In genomic region chr17:20118280-20118679, GRCh38 we compare ENCODE assay signal across 27 cellular contexts.
"Had no signal": no experiment of that assay in that cellular context is flagged by ENCODE, and none has a peak within 500 bp of the region (broad histone marks: within the 10 kb centered on the region; RNA-seq: fewer than 3 reads in every experiment).

No MANE protein-coding gene starts in this region.

- ATAC-seq: stimulated activated effector memory CD8-positive, alpha-beta T cell treated with anti-CD3 and anti-CD28 coated beads, Interleukin-12 subunit alpha, Interleukin-12 subunit beta, amount 100 ng/mL, for 72 hours; stimulated activated memory B cell treated with anti-CD40 and anti-IgM and Interleukin-4, amounts not matched to agents 10 μg/mL and 1 μg/mL and 100 μg/mL, for 72 hours; stimulated activated naive B cell treated with anti-CD40 and anti-IgM and Interleukin-4, amounts not matched to agents 10 μg/mL and 1 μg/mL and 100 μg/mL, for 72 hours; stimulated activated naive CD8-positive, alpha-beta T cell treated with anti-CD3 and anti-CD28 coated beads, Interleukin-15, amount 100 ng/mL, for 72 hours; stimulated activated naive CD8-positive, alpha-beta T cell treated with anti-CD3 and anti-CD28 coated beads, Interleukin-15, Interleukin-2, amounts not matched to agents 100 U/mL and 50 U/mL, for 24 hours; upper lobe of right lung had no signal

- FAIRE-seq: urothelium cell line had no signal

- H3K4me3 ChIP-seq: stomach, suprapubic skin, testis, thoracic aorta, thyroid gland, tibial artery, tibial nerve, transverse colon, upper lobe of left lung, upper lobe of right lung, uterus, vagina had no signal

- H3K36me3 ChIP-seq: stomach, suprapubic skin, thyroid gland, tibial artery, tibial nerve, transverse colon, upper lobe of left lung, upper lobe of right lung, uterus, vagina had no signal

- H3K27me3 ChIP-seq: stomach, suprapubic skin, testis, thyroid gland, tibial artery, tibial nerve, transverse colon, upper lobe of left lung, uterus, vagina had no signal

- H3K27ac ChIP-seq: stomach, suprapubic skin, testis, thoracic aorta, thyroid gland, tibial artery, tibial nerve, transverse colon, upper lobe of left lung, upper lobe of right lung, uterus, vagina had no signal

- DNase-seq: stimulated activated CD4-positive, alpha-beta T cell treated with anti-CD3 and anti-CD28 coated beads, Interleukin-2, amount 100 ng/mL, for 48 hours; stimulated activated CD4-positive, alpha-beta T cell treated with anti-CD3 and anti-CD28 coated beads, Interleukin-4, amount 100 ng/mL, for 1 hour; stimulated activated CD4-positive, alpha-beta T cell treated with anti-CD3 and anti-CD28 coated beads, Interleukin-4, amount 100 ng/mL, for 24 hours; stimulated activated CD4-positive, alpha-beta T cell treated with anti-CD3 and anti-CD28 coated beads, Interleukin-4, amount 100 ng/mL, for 4 hours; stimulated activated CD8-positive, alpha-beta memory T cell treated with anti-CD3 and anti-CD28 coated beads, Interleukin-4, amount 100 ng/mL, for 48 hours; stimulated activated naive B cell treated with anti-CD40 and anti-IgM and Interleukin-4, amounts not matched to agents 10 μg/mL and 1 μg/mL and 100 μg/mL, for 72 hours; stimulated activated naive CD4-positive, alpha-beta T cell; stimulated activated naive CD4-positive, alpha-beta T cell treated with Interleukin-2 at 50 U/mL for 16 hours; stimulated activated naive CD8-positive, alpha-beta T cell treated with anti-CD3 and anti-CD28 coated beads, Interleukin-15, amount 100 ng/mL, for 72 hours; stimulated activated naive CD8-positive, alpha-beta T cell treated with anti-CD3 and anti-CD28 coated beads, Interleukin-15, Interleukin-2, amounts not matched to agents 100 U/mL and 50 U/mL, for 24 hours; stomach; substantia nigra; testis; thyroid gland; tibial artery; transverse colon; trophoblast cell; upper lobe of left lung; upper lobe of right lung; uterus had no signal

- H3K4me1 ChIP-seq: suprapubic skin, thyroid gland, uterus, vagina had no signal

- H3K9me3 ChIP-seq: stomach, suprapubic skin, testis, thoracic aorta, thyroid gland, tibial artery, tibial nerve, transverse colon, upper lobe of left lung, upper lobe of right lung, uterus, vagina had no signal
